ENCODE assay signal across 14 cellular contexts in the genomic region with DNA sequence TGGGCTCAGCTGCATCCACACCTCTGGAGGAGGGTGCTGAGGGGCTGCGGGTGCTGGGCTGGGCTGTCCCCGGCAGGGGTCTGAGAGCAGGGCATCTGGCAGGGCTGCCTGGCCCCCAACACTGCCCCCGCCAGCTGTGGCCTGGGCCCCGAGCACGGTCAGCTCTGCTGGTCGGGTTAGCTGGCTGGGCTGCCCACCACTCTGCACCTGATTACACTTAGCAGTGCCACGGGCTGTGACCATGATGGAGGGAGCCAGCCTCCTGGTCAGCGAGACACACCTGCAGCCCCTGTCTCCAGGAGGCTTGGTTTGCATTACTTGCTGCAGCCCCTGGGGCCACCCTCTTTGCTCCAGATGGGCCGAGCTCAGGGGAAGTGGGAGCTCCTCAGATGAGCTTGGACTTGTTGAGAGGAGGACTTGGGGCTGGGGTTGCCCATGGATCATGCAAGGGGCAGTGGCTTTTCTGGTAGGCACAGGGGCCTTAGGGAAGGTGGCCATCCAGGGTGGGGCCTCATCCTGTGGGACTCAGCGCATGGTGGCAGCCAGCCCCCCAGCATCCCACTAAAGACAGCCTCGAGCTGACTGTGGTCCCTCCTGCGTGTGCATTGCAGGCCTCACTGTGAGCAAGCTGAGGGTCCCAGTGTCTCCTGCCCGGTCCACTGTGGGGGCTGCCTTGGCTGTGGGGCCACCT.
DNase-seq lines count a peak whose midpoint lies in the region; ATAC-seq and TF ChIP-seq lines count a peak whose summit lies in the region.
"Had no signal": no experiment of that assay in that cellular context is flagged by ENCODE, and none has a peak within 500 bp of the region (broad histone marks: within the 10 kb centered on the region; RNA-seq: fewer than 3 reads in every experiment).

No MANE protein-coding gene starts in this region.

- DNase-seq in activated CD8-positive, alpha-beta memory T cell treated with anti-CD3 and anti-CD28 coated beads, Interleukin-2, amount 10 ng/mL, durations not matched to agents 7 days and 5 days, result peak; percentile 37
- DNase-seq in activated CD8-positive, alpha-beta memory T cell treated with anti-CD3 and anti-CD28 coated beads, Interleukin-2, amount 50 U/mL, for 48 hours, result no peak
- DNase-seq in GM13976 (ENCODE audit: low spot score), result peak; percentile 27
- peak; percentile 34 for DNase-seq in islet precursor cell
- no peak for DNase-seq in sciatic nerve (ENCODE audit: low spot score)
- no peak for DNase-seq in activated CD8-positive, alpha-beta T cell treated with anti-CD3 and anti-CD28 coated beads, Interleukin-2, amount 10 ng/mL, durations not matched to agents 7 days and 5 days
- no peak for DNase-seq in foreskin keratinocyte
- DNase-seq in NCI-H82 (lab: John Stamatoyannopoulos, UW), result no peak
- DNase-seq: CD8-positive, alpha-beta memory T cell; HFFc6; KBM-7; NCI-H187; NCI-H2107; NCI-H2227 treated with DMSO at 0.1 percent for 48 hours had no signal

- intact Hi-C loops in sciatic nerve (cut with DNase I), result no loop called here

- POLR2A ChIA-PET in activated CD8-positive, alpha-beta T cell treated with anti-CD3 and anti-CD28 coated beads, Interleukin-2, amount 10 ng/mL, durations not matched to agents 7 days and 5 days (lab: Charles Lee), result no interaction called here

- in situ Hi-C loops in GM13976 (cut with MboI; ENCODE audit: low sequenced_read_pairs, unreplicated experiment), result no loop called here

- peaks cover 15% of the 10 kb centered on the region for H3K4me1 Mint-ChIP-seq in activated CD8-positive, alpha-beta memory T cell treated with anti-CD3 and anti-CD28 coated beads, Interleukin-2, amount 10 ng/mL, durations not matched to agents 7 days and 5 days
- H3K4me1 Mint-ChIP-seq in activated CD8-positive, alpha-beta T cell treated with anti-CD3 and anti-CD28 coated beads, Interleukin-2, amount 10 ng/mL, durations not matched to agents 7 days and 5 days (ENCODE audit: low read depth), result peaks cover 9% of the 10 kb centered on the region

- H3K9me3 Mint-ChIP-seq in activated CD8-positive, alpha-beta memory T cell treated with anti-CD3 and anti-CD28 coated beads, Interleukin-2, amount 10 ng/mL, durations not matched to agents 7 days and 5 days (ENCODE audit: low read depth), result no peaks in the 10 kb centered on the region
- no peaks in the 10 kb centered on the region for H3K9me3 Mint-ChIP-seq in activated CD8-positive, alpha-beta T cell treated with anti-CD3 and anti-CD28 coated beads, Interleukin-2, amount 10 ng/mL, durations not matched to agents 7 days and 5 days (ENCODE audit: insufficient read depth)
- H3K9me3 Mint-ChIP-seq: CD8-positive, alpha-beta memory T cell; HFFc6 had no signal

- no peak for ATAC-seq in activated CD8-positive, alpha-beta memory T cell treated with anti-CD3 and anti-CD28 coated beads, Interleukin-2, amount 10 ng/mL, durations not matched to agents 7 days and 5 days
- peak; percentile 22 for ATAC-seq in sciatic nerve
- no peak for ATAC-seq in activated CD8-positive, alpha-beta T cell treated with anti-CD3 and anti-CD28 coated beads, Interleukin-2, amount 10 ng/mL, durations not matched to agents 7 days and 5 days
- no peak for ATAC-seq in foreskin keratinocyte

- no peak overlapping the region for H3K27ac ChIP-seq in foreskin keratinocyte

- H3K4me1 ChIP-seq in foreskin keratinocyte, result no peaks in the 10 kb centered on the region

- H3K27me3 Mint-ChIP-seq in activated CD8-positive, alpha-beta memory T cell treated with anti-CD3 and anti-CD28 coated beads, Interleukin-2, amount 10 ng/mL, durations not matched to agents 7 days and 5 days, result peaks cover 42% of the 10 kb centered on the region
- H3K27me3 Mint-ChIP-seq in activated CD8-positive, alpha-beta T cell treated with anti-CD3 and anti-CD28 coated beads, Interleukin-2, amount 10 ng/mL, durations not matched to agents 7 days and 5 days (ENCODE audit: low read depth), result peaks cover 27% of the 10 kb centered on the region

- no peak overlapping the region for H3K4me3 Mint-ChIP-seq in activated CD8-positive, alpha-beta memory T cell treated with anti-CD3 and anti-CD28 coated beads, Interleukin-2, amount 10 ng/mL, durations not matched to agents 7 days and 5 days
- H3K4me3 Mint-ChIP-seq in activated CD8-positive, alpha-beta T cell treated with anti-CD3 and anti-CD28 coated beads, Interleukin-2, amount 10 ng/mL, durations not matched to agents 7 days and 5 days, result no peak overlapping the region
- H3K4me3 Mint-ChIP-seq: CD8-positive, alpha-beta memory T cell; HFFc6 had no signal

- no peaks in the 10 kb centered on the region for H3K36me3 Mint-ChIP-seq in activated CD8-positive, alpha-beta memory T cell treated with anti-CD3 and anti-CD28 coated beads, Interleukin-2, amount 10 ng/mL, durations not matched to agents 7 days and 5 days
- H3K36me3 Mint-ChIP-seq in activated CD8-positive, alpha-beta T cell treated with anti-CD3 and anti-CD28 coated beads, Interleukin-2, amount 10 ng/mL, durations not matched to agents 7 days and 5 days (ENCODE audit: low read depth), result no peaks in the 10 kb centered on the region
- H3K36me3 Mint-ChIP-seq: CD8-positive, alpha-beta memory T cell had no signal

- H3K27ac Mint-ChIP-seq in activated CD8-positive, alpha-beta memory T cell treated with anti-CD3 and anti-CD28 coated beads, Interleukin-2, amount 10 ng/mL, durations not matched to agents 7 days and 5 days, result no peak overlapping the region
- no peak overlapping the region for H3K27ac Mint-ChIP-seq in activated CD8-positive, alpha-beta T cell treated with anti-CD3 and anti-CD28 coated beads, Interleukin-2, amount 10 ng/mL, durations not matched to agents 7 days and 5 days
- H3K27ac Mint-ChIP-seq: HFFc6 had no signal

- TF ChIP-seq CTCF in GM13976 (IDR thresholded peaks at IDR 0.05; ENCODE audit: borderline replicate concordance, control extremely low read depth, extremely low read depth, insufficient read depth, missing control alignments) (no peak), foreskin keratinocyte (conservative IDR thresholded peaks at IDR 0.05) (no peak)

- CTCF ChIA-PET in activated CD8-positive, alpha-beta memory T cell treated with anti-CD3 and anti-CD28 coated beads, Interleukin-2, amount 10 ng/mL, durations not matched to agents 7 days and 5 days (lab: Charles Lee), result no interaction called here
- CTCF ChIA-PET in activated CD8-positive, alpha-beta T cell treated with anti-CD3 and anti-CD28 coated beads, Interleukin-2, amount 10 ng/mL, durations not matched to agents 7 days and 5 days (lab: Charles Lee), result no interaction called here

- H3K27me3 ChIP-seq in foreskin keratinocyte, result no peaks in the 10 kb centered on the region

Comparison
In these comparisons a context has a peak if more than half of its experiments do, and no peak if none do; other contexts are left out.
1. DNase-seq: peak in activated CD8-positive, alpha-beta memory T cell treated with anti-CD3 and anti-CD28 coated beads, Interleukin-2, amount 10 ng/mL, durations not matched to agents 7 days and 5 days (single experiment), GM13976 (single experiment) and islet precursor cell (single experiment); none in activated CD8-positive, alpha-beta memory T cell treated with anti-CD3 and anti-CD28 coated beads, Interleukin-2, amount 50 U/mL, for 48 hours (single experiment), sciatic nerve (single experiment), activated CD8-positive, alpha-beta T cell treated with anti-CD3 and anti-CD28 coated beads, Interleukin-2, amount 10 ng/mL, durations not matched to agents 7 days and 5 days (single experiment), foreskin keratinocyte (0 of 2) and NCI-H82 (single experiment).